ENCODE assay signal across 1 cellular context in the genomic region with DNA sequence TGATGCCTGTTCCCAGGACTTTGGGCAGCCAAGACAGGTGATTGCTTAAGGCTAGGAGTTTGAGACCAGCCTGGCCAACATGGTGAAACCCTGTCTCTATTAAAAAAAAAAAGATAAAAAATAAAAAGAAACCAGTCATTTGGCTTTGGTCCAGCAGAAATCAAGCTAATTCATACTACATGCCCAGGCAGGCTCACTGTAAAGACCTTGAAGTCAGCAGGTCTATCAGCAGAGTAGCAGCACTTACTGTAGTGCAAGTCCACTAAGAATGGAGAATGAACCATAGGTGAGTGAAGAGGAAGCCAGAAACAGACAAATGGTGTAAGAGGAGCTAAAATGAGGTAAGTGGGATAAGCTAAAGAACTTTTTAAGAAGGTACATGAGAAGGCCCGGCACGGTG.
TF ChIP-seq lines count a peak whose summit lies in the region.

No MANE protein-coding gene starts in this region.

TF ChIP-seq in K562, 482 proteins besides CTCF, POLR2A, EP300 and RAD21:
- TF ChIP-seq FOXA1 (IDR thresholded peaks at IDR 0.05; ENCODE audit: borderline replicate concordance) (no peak), NFIC (IDR thresholded peaks at IDR 0.05) (0 out of 2 replicates have a peak, but pooled peaks have one; percentile 13)
